ENCODE assay signal across 31 cellular contexts in the genomic region with DNA sequence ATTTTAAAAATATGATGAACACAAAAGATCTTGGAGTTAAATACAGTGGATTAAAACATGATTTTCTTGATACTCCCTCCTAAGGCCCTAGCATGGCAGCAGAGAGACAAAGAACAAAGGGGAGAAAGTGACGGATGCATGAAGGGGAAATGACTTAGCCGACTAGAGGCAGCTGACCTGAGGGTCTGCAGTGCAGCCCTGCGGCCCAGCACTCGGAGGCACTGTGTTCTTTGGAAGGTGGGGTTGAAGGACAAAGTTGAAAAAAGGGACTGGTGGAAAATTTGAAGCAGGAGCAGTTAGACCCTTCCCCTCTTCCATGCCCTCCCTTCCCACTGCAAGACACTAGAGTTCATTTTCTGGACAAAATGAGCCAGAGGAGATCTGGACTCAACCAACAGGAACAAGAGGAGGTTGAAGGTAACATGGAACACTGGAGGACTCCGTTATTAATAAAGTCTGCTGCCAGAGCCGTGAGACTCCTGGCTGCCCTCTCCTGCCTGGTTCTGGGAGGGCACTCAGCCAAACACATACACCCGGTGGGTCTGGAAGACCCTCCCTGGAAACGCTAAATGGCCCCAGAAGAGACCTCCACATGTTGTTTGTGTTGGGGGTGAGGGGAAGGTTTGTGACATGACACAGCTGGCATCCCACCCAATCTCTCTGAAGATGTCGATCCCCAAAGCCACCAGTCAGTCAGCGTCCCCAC.
DNase-seq lines count a peak whose midpoint lies in the region; ATAC-seq and TF ChIP-seq lines count a peak whose summit lies in the region.
"Had no signal": no experiment of that assay in that cellular context is flagged by ENCODE, and none has a peak within 500 bp of the region (broad histone marks: within the 10 kb centered on the region; RNA-seq: fewer than 3 reads in every experiment).

No MANE protein-coding gene starts in this region.

- BruUV-seq in PC-3 (replicated peaks; lab: Mats Ljungman, UMichigan): no TSS peak

- peak overlapping the region; percentile 4; the same call in 1 of the 2 replicates for H2AFZ ChIP-seq in GM23338
- H2AFZ ChIP-seq in PC-3 (ENCODE audit: low read length): no peak overlapping the region

- H3K36me3 ChIP-seq in GM23338 (ENCODE audit: insufficient read depth): no peaks in the 10 kb centered on the region
- no peaks in the 10 kb centered on the region for H3K36me3 ChIP-seq in PC-3 (ENCODE audit: low read depth, low read length)
- H3K36me3 ChIP-seq: ascending aorta, heart right ventricle, left lung, ovary had no signal

- TF ChIP-seq CTCF in 22Rv1 (IDR thresholded peaks at IDR 0.05) (peak; percentile 19; the same call in 1 of the 2 replicates), GM23338 (conservative IDR thresholded peaks at IDR 0.05; ENCODE audit: low read depth in 2 of 2) (peak; percentile 47 to 54), PC-3 (conservative IDR thresholded peaks at IDR 0.05; ENCODE audit: low read depth, low read length) (0 out of 2 replicates have a peak, but pooled peaks have one; percentile 17), fibroblast of villous mesenchyme (IDR thresholded peaks at IDR 0.05; ENCODE audit: insufficient read depth, low read depth, low read length) (peak; percentile 9), foreskin fibroblast (IDR thresholded peaks at IDR 0.05; ENCODE audit: low read depth, low read length) (no peak)

- DNase-seq in GM23338 (ENCODE audit: low spot score) (peak; percentile 49), PC-3 (no peak), fibroblast of villous mesenchyme (ENCODE audit: low read depth) (no peak), NCI-H1417 treated with DMSO at 0.1 percent for 48 hours (lab: John Stamatoyannopoulos, UW) (no peak), foreskin fibroblast (no peak)
- no peak for DNase-seq in stimulated activated CD4-positive, alpha-beta T cell treated with anti-CD3 and anti-CD28 coated beads, Interleukin-1b, Interleukin-23, amount 100 ng/mL, for 48 hours
- DNase-seq: activated CD4-positive, alpha-beta memory T cell treated with anti-CD3 and anti-CD28 coated beads, Interleukin-2, amount 10 ng/mL, durations not matched to agents 7 days and 5 days; activated effector memory CD4-positive, alpha-beta T cell treated with Interleukin-2 at 50 U/mL for 16 hours; activated naive CD8-positive, alpha-beta T cell treated with anti-CD3 and anti-CD28 coated beads for 36 hours; Calu3; EL; heart right ventricle; immature natural killer cell; Kasumi-1; left lung; naive thymus-derived CD8-positive, alpha-beta T cell; NCI-H1048; NCI-H187 treated with DMSO at 0.1 percent for 48 hours; NCI-H526 treated with DMSO at 0.1 percent for 48 hours; ovary; retina; Right ventricle myocardium superior; stimulated activated CD4-positive, alpha-beta T cell treated with anti-CD3 and anti-CD28 coated beads, Interleukin-2, amount 100 ng/mL, for 48 hours had no signal

- H3K4me3 ChIP-seq in GM23338 (no peak overlapping the region), PC-3 (ENCODE audit: low read length) (no peak overlapping the region), fibroblast of villous mesenchyme (ENCODE audit: low read depth, low read length) (no peak overlapping the region), foreskin fibroblast (ENCODE audit: low read depth in 1 of 2, low read length in 2 of 2) (no peak overlapping the region)
- H3K4me3 ChIP-seq: ascending aorta, heart right ventricle, left lung, ovary had no signal

- no peak overlapping the region for H3K27ac ChIP-seq in 22Rv1
- no peak overlapping the region for H3K27ac ChIP-seq in GM23338 (ENCODE audit: low read depth)
- H3K27ac ChIP-seq in PC-3 (ENCODE audit: low read length): no peak overlapping the region
- H3K27ac ChIP-seq: ascending aorta, C4-2B, heart right ventricle, left lung, ovary had no signal

- H3K9ac ChIP-seq in PC-3 (ENCODE audit: low read length): no peak overlapping the region

- no peaks in the 10 kb centered on the region for H4K20me1 ChIP-seq in GM23338 (replicated peaks; ENCODE audit: insufficient read depth)
- no peaks in the 10 kb centered on the region for H4K20me1 ChIP-seq in PC-3 (ENCODE audit: low read length)

- peaks cover 6% of the 10 kb centered on the region for H3K27me3 Mint-ChIP-seq in GM23338 (ENCODE audit: insufficient read depth, low read depth, poor library complexity)

- H3K9me3 Mint-ChIP-seq in GM23338: peaks cover 24% of the 10 kb centered on the region
- H3K9me3 Mint-ChIP-seq: activated CD4-positive, alpha-beta memory T cell treated with anti-CD3 and anti-CD28 coated beads, Interleukin-2, amount 10 ng/mL, durations not matched to agents 7 days and 5 days; central memory CD8-positive, alpha-beta T cell had no signal

- no peak overlapping the region for H3K4me2 ChIP-seq in GM23338
- H3K4me2 ChIP-seq in PC-3 (ENCODE audit: low read length): no peak overlapping the region

- no peaks in the 10 kb centered on the region; the same call in 2 of the 3 replicates for H3K36me3 Mint-ChIP-seq in GM23338 (ENCODE audit: low read depth)
- H3K36me3 Mint-ChIP-seq: activated naive CD8-positive, alpha-beta T cell treated with anti-CD3 and anti-CD28 coated beads for 36 hours; mesothelial cell of epicardium; stimulated activated effector memory CD8-positive, alpha-beta T cell treated with anti-CD3 and anti-CD28 coated beads, Interleukin-12 subunit alpha, Interleukin-12 subunit beta, amount 100 ng/mL, for 72 hours had no signal

- intact Hi-C loops in PC-3 (cut with micrococcal nuclease): no loop called here

- H3K4me1 Mint-ChIP-seq in GM23338: peaks cover 6% of the 10 kb centered on the region
- H3K4me1 Mint-ChIP-seq: activated CD4-positive, alpha-beta memory T cell treated with anti-CD3 and anti-CD28 coated beads, Interleukin-2, amount 10 ng/mL, durations not matched to agents 7 days and 5 days; activated naive CD8-positive, alpha-beta T cell treated with anti-CD3 and anti-CD28 coated beads for 36 hours; central memory CD8-positive, alpha-beta T cell; immature natural killer cell; mesothelial cell of epicardium; naive thymus-derived CD8-positive, alpha-beta T cell; stimulated activated effector memory CD8-positive, alpha-beta T cell treated with anti-CD3 and anti-CD28 coated beads, Interleukin-12 subunit alpha, Interleukin-12 subunit beta, amount 100 ng/mL, for 72 hours had no signal

- POLR2A ChIA-PET in PC-3 (lab: Charles Lee; ENCODE audit: unreplicated experiment): no interaction called here

- ATAC-seq in GM23338: peak; percentile 82
- no peak for ATAC-seq in PC-3
- ATAC-seq in GM18909 (IDR thresholded peaks at IDR 0.05; ENCODE audit: poor library complexity, unreplicated experiment): no peak
- ATAC-seq: activated CD4-positive, CD25-positive, alpha-beta regulatory T cell treated with anti-CD3 and anti-CD28 coated beads, Interleukin-2, amount 50 U/mL, for 24 hours; heart right ventricle; left lung; naive thymus-derived CD8-positive, alpha-beta T cell; stimulated activated effector memory CD8-positive, alpha-beta T cell treated with anti-CD3 and anti-CD28 coated beads, Interleukin-12 subunit alpha, Interleukin-12 subunit beta, amount 100 ng/mL, for 72 hours had no signal

- H3K27me3 ChIP-seq in GM23338 (ENCODE audit: insufficient read depth) (no peaks in the 10 kb centered on the region), PC-3 (ENCODE audit: low read length) (no peaks in the 10 kb centered on the region)
- H3K27me3 ChIP-seq: ascending aorta, heart right ventricle, left lung, ovary had no signal

- H3K79me2 ChIP-seq in GM23338 (replicated peaks; ENCODE audit: insufficient read depth) (no peaks in the 10 kb centered on the region), PC-3 (ENCODE audit: low read length) (no peaks in the 10 kb centered on the region)

- H3K9me2 ChIP-seq in GM23338 (ENCODE audit: insufficient read depth) (no peaks in the 10 kb centered on the region), PC-3 (replicated peaks; ENCODE audit: low read length) (no peaks in the 10 kb centered on the region)

- no peaks in the 10 kb centered on the region for H3K9me3 ChIP-seq in PC-3 (ENCODE audit: low read length)
- H3K9me3 ChIP-seq: left lung, ovary had no signal

- H3K27ac Mint-ChIP-seq in GM23338: peak overlapping the region; percentile 13; the same call in 1 of the 2 replicates
- H3K27ac Mint-ChIP-seq: activated CD4-positive, alpha-beta memory T cell treated with anti-CD3 and anti-CD28 coated beads, Interleukin-2, amount 10 ng/mL, durations not matched to agents 7 days and 5 days; activated naive CD8-positive, alpha-beta T cell treated with anti-CD3 and anti-CD28 coated beads for 36 hours; immature natural killer cell; mesothelial cell of epicardium; stimulated activated effector memory CD8-positive, alpha-beta T cell treated with anti-CD3 and anti-CD28 coated beads, Interleukin-12 subunit alpha, Interleukin-12 subunit beta, amount 100 ng/mL, for 72 hours had no signal

- H3F3A ChIP-seq in GM23338 (replicated peaks; ENCODE audit: low read depth) (no peaks in the 10 kb centered on the region), PC-3 (ENCODE audit: low read length, unreplicated experiment) (no peaks in the 10 kb centered on the region)

- H3K4me3 Mint-ChIP-seq in GM23338: no peak overlapping the region
- H3K4me3 Mint-ChIP-seq: activated CD4-positive, alpha-beta memory T cell treated with anti-CD3 and anti-CD28 coated beads, Interleukin-2, amount 10 ng/mL, durations not matched to agents 7 days and 5 days; activated naive CD8-positive, alpha-beta T cell treated with anti-CD3 and anti-CD28 coated beads for 36 hours; central memory CD8-positive, alpha-beta T cell; immature natural killer cell; mesothelial cell of epicardium; naive thymus-derived CD8-positive, alpha-beta T cell; stimulated activated effector memory CD8-positive, alpha-beta T cell treated with anti-CD3 and anti-CD28 coated beads, Interleukin-12 subunit alpha, Interleukin-12 subunit beta, amount 100 ng/mL, for 72 hours had no signal

- H3K4me1 ChIP-seq in GM23338 (ENCODE audit: insufficient read depth): no peaks in the 10 kb centered on the region
- H3K4me1 ChIP-seq in PC-3 (ENCODE audit: insufficient read depth, low read length): no peaks in the 10 kb centered on the region
- H3K4me1 ChIP-seq: ascending aorta, heart right ventricle, left lung had no signal

- CTCF ChIA-PET in PC-3 (lab: Charles Lee): no interaction called here

TF ChIP-seq in GM23338, 12 proteins besides CTCF, POLR2A, EP300 and RAD21 (continues in another document):
- no peak for TF ChIP-seq ZNF114 (CRISPR knock-in tag; IDR thresholded peaks at IDR 0.05)
- no peak for TF ChIP-seq NANOG (IDR thresholded peaks at IDR 0.05; ENCODE audit: borderline replicate concordance)
- no peak for TF ChIP-seq JUNB (IDR thresholded peaks at IDR 0.05; ENCODE audit: unreplicated experiment)
